In the genomic region with DNA sequence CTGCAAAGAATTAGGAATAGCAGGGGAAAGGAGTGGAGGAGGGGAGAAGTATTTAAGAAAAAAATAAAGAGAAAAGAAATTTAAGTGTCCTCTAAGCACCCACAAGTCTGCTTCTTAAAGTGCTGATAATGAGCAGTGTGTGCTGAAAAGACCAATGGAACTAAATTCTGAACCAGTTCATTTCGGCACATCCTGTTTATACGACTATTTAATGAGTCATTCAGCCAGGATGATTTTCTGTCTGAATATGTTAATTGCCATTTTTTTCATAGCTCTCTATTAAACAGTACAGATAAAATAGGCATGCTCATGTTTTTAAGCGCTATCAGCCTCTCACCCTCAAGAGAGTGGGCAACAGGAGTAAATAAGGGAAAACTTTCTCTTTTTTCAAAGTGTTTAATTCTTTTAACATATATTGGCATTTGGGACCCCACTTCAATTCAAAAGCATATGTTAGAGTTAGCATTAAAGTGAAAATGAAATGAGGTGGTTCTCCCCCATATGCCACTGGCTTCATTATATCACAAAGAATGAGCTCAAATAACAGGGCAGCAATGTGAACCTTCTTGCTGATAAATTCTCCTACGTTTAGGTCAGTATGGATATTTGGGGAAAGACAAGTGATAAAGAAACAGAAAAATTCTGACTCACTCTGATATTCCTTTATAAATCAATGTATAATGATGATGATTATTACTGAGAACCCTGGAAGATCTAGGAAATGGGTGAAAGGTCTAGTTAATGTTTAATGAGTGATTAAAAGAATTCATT, we compare ENCODE assay signal across 12 cellular contexts.
DNase-seq lines count a peak whose midpoint lies in the region; ATAC-seq lines count a peak whose summit lies in the region.
"Had no signal": no experiment of that assay in that cellular context is flagged by ENCODE, and none has a peak within 500 bp of the region (broad histone marks: within the 10 kb centered on the region; RNA-seq: fewer than 3 reads in every experiment).

No MANE protein-coding gene starts in this region.

- DNase-seq in DMS 273 (lab: John Stamatoyannopoulos, UW; ENCODE audit: unreplicated experiment) (peak; percentile 80), RKO (ENCODE audit: low spot score) (peak; percentile 7), fibroblast of peridontal ligament (ENCODE audit: extremely low read depth) (peak; percentile 71), pulmonary artery endothelial cell (ENCODE audit: low read depth, low spot score) (peak; percentile 49), NCI-H748 (lab: John Stamatoyannopoulos, UW; ENCODE audit: unreplicated experiment) (no peak)
- DNase-seq in stimulated activated CD4-positive, alpha-beta T cell treated with anti-CD3 and anti-CD28 coated beads, Interleukin-2, amount 100 ng/mL, for 48 hours: no peak
- DNase-seq: DND-41; hippocampal formation; posterior cingulate gyrus; stimulated activated naive CD8-positive, alpha-beta T cell treated with anti-CD3 and anti-CD28 coated beads, Interleukin-15, Interleukin-2, amounts not matched to agents 100 U/mL and 50 U/mL, for 24 hours had no signal

- ATAC-seq in GM21786 (IDR thresholded peaks at IDR 0.05; ENCODE audit: unreplicated experiment): no peak
- ATAC-seq in HG03039 (IDR thresholded peaks at IDR 0.05; ENCODE audit: unreplicated experiment): no peak
- ATAC-seq: stimulated activated naive CD8-positive, alpha-beta T cell treated with anti-CD3 and anti-CD28 coated beads, Interleukin-15, Interleukin-2, amounts not matched to agents 100 U/mL and 50 U/mL, for 24 hours had no signal

Comparison
In these comparisons a context has a peak if more than half of its experiments do, and no peak if none do; other contexts are left out.
1. DNase-seq: peak in DMS 273 (single experiment), RKO (single experiment), fibroblast of peridontal ligament (single experiment) and pulmonary artery endothelial cell (single experiment); none in NCI-H748 (single experiment) and stimulated activated CD4-positive, alpha-beta T cell treated with anti-CD3 and anti-CD28 coated beads, Interleukin-2, amount 100 ng/mL, for 48 hours (0 of 2).